15 cellular contexts compared by ENCODE assay signal in genomic region chr12:121304306-121304705, GRCh38. TPM values are rescaled to one million over a fixed set of nuclear protein-coding genes. Genes with fewer than 3 reads are reported as not detected.
A peak's percentile ranks its signal among the peaks of the same experiment; 100 is the strongest.
DNase-seq lines count a peak whose midpoint lies in the region; ATAC-seq lines count a peak whose summit lies in the region.
"Had no signal": no experiment of that assay in that cellular context is flagged by ENCODE, and none has a peak within 500 bp of the region (broad histone marks: within the 10 kb centered on the region; RNA-seq: fewer than 3 reads in every experiment).

No MANE protein-coding gene starts in this region.

- no peaks in the 10 kb centered on the region for H3K9me3 Mint-ChIP-seq in activated T-cell treated with anti-CD3 and anti-CD28 coated beads, Interleukin-2, amount 50 U/mL, for 72 hours
- H3K9me3 Mint-ChIP-seq: CD4-positive, alpha-beta T cell had no signal

- no peaks in the 10 kb centered on the region for H3K79me2 ChIP-seq in mesendoderm (ENCODE audit: control insufficient read depth, insufficient read depth, low read length)

- H3K79me1 ChIP-seq in mesendoderm (ENCODE audit: low read length) = no peaks in the 10 kb centered on the region

- H2BK15ac ChIP-seq in mesendoderm (replicated peaks; ENCODE audit: low read depth) = no peak overlapping the region

- H3K27me3 ChIP-seq in mesendoderm (ENCODE audit: insufficient read depth, low read length, poor library complexity) = no peaks in the 10 kb centered on the region
- H3K27me3 ChIP-seq: BLaER1 had no signal

- peaks cover 1% of the 10 kb centered on the region for H3K4me1 ChIP-seq in mesendoderm (ENCODE audit: control insufficient read depth, low read depth, low read length)
- H3K4me1 ChIP-seq: HAP-1 had no signal

- no peak overlapping the region for H3K27ac ChIP-seq in mesendoderm (ENCODE audit: low read depth, low read length)
- H3K27ac ChIP-seq: 22Rv1, BLaER1 had no signal

- no peak for DNase-seq in activated T-cell treated with anti-CD3 and anti-CD28 coated beads, Interleukin-2, amount 50 U/mL, for 72 hours
- DNase-seq in activated T-cell treated with anti-CD3 and anti-CD28 coated beads, Interleukin-2, amount 50 U/mL, for 48 hours = no peak
- peak; percentile 52 for DNase-seq in T1000 (lab: John Stamatoyannopoulos, UW)
- no peak for DNase-seq in mesendoderm
- no peak for DNase-seq in activated CD4-positive, CD25-positive, alpha-beta regulatory T cell treated with anti-CD3 and anti-CD28 coated beads, Interleukin-2, amount 50 U/mL, for 72 hours
- DNase-seq: AML-193; CD4-positive, alpha-beta T cell; DMS153; DMS79 treated with DMSO at 0.1 percent for 48 hours; EL had no signal

- H3K4me3 ChIP-seq in mesendoderm (ENCODE audit: low read length) = no peak overlapping the region
- H3K4me3 ChIP-seq: BLaER1, HAP-1 had no signal

- H4K8ac ChIP-seq in mesendoderm (ENCODE audit: low read depth, low read length) = no peak overlapping the region

- H2BK120ac ChIP-seq in mesendoderm (ENCODE audit: low read depth, low read length) = no peak overlapping the region

- H3K56ac ChIP-seq in mesendoderm (ENCODE audit: low read length) = peak overlapping the region; percentile 22

- H3K27ac Mint-ChIP-seq in activated T-cell treated with anti-CD3 and anti-CD28 coated beads, Interleukin-2, amount 50 U/mL, for 72 hours = peak overlapping the region; percentile 38
- H3K27ac Mint-ChIP-seq: CD4-positive, alpha-beta T cell had no signal

- H2AK5ac ChIP-seq in mesendoderm (ENCODE audit: low read length) = no peak overlapping the region

- H3K4me3 Mint-ChIP-seq in activated T-cell treated with anti-CD3 and anti-CD28 coated beads, Interleukin-2, amount 50 U/mL, for 72 hours = no peak overlapping the region
- H3K4me3 Mint-ChIP-seq: CD4-positive, alpha-beta T cell had no signal

- H4K5ac ChIP-seq in mesendoderm (ENCODE audit: low read length) = no peak overlapping the region

- H3K36me3 ChIP-seq in mesendoderm (ENCODE audit: control insufficient read depth, insufficient read depth, low read length) = no peaks in the 10 kb centered on the region

- H3K4me1 Mint-ChIP-seq in activated T-cell treated with anti-CD3 and anti-CD28 coated beads, Interleukin-2, amount 50 U/mL, for 72 hours (ENCODE audit: low read depth) = no peaks in the 10 kb centered on the region

- H3K4me2 ChIP-seq in mesendoderm (ENCODE audit: low read length) = no peak overlapping the region
- H3K4me2 ChIP-seq: BLaER1 had no signal

- WGBS in mesendoderm (ENCODE audit: extremely low coverage, insufficient coverage, low lambda C conversion rate) = no CpG with 5 or more reads among the region's 4 CpGs

- ATAC-seq in activated T-cell treated with anti-CD3 and anti-CD28 coated beads, Interleukin-2, amount 50 U/mL, for 72 hours (replicated peaks in 1 of 2) = no peak
- ATAC-seq in GM19452 (IDR thresholded peaks at IDR 0.05; ENCODE audit: unreplicated experiment) (no peak), GM21529 (IDR thresholded peaks at IDR 0.05; ENCODE audit: unreplicated experiment) (no peak)

- no peak overlapping the region for H3K4ac ChIP-seq in mesendoderm (ENCODE audit: low read depth, low read length)

- no peak overlapping the region for H3K9ac ChIP-seq in mesendoderm (ENCODE audit: low read length)
- H3K9ac ChIP-seq: BLaER1 had no signal

- peaks cover 0 to 6% of the 10 kb centered on the region in 2 donors for H3K36me3 Mint-ChIP-seq in activated T-cell treated with anti-CD3 and anti-CD28 coated beads, Interleukin-2, amount 50 U/mL, for 72 hours (ENCODE audit: insufficient read depth in 2 of 2)

- H3K23ac ChIP-seq in mesendoderm (ENCODE audit: low read length) = no peak overlapping the region

- H2BK5ac ChIP-seq in mesendoderm (ENCODE audit: low read length) = no peak overlapping the region

- H3K27me3 Mint-ChIP-seq in activated T-cell treated with anti-CD3 and anti-CD28 coated beads, Interleukin-2, amount 50 U/mL, for 72 hours (ENCODE audit: low read depth) = no peaks in the 10 kb centered on the region
- H3K27me3 Mint-ChIP-seq: CD4-positive, alpha-beta T cell had no signal

- H3K18ac ChIP-seq in mesendoderm (ENCODE audit: low read length) = no peak overlapping the region

RNA-seq across cellular contexts. Expression of gene CAMKK2, which starts 7.8 kb away (rescaled TPM):
- 10 to 100 TPM; 22.2 to 25.3 TPM for total RNA-seq in activated T-cell treated with anti-CD3 and anti-CD28 coated beads, Interleukin-2, amount 50 U/mL, for 72 hours
- 38.0 TPM for polyA plus RNA-seq in mesendoderm (2013, experiment 1 of 2)
- polyA plus RNA-seq in mesendoderm (2013, experiment 2 of 2) = 35.8 TPM

RNA-seq across cellular contexts. Expression of gene ANAPC5, which starts 47.9 kb away (rescaled TPM):
- 100 to 1,000 TPM; 101 to 102 TPM for total RNA-seq in activated T-cell treated with anti-CD3 and anti-CD28 coated beads, Interleukin-2, amount 50 U/mL, for 72 hours
- polyA plus RNA-seq in mesendoderm (2013, experiment 1 of 2) = 114 TPM
- 114 TPM for polyA plus RNA-seq in mesendoderm (2013, experiment 2 of 2)
